Comparison of ENCODE assay signal across 11 cellular contexts in the genomic region with DNA sequence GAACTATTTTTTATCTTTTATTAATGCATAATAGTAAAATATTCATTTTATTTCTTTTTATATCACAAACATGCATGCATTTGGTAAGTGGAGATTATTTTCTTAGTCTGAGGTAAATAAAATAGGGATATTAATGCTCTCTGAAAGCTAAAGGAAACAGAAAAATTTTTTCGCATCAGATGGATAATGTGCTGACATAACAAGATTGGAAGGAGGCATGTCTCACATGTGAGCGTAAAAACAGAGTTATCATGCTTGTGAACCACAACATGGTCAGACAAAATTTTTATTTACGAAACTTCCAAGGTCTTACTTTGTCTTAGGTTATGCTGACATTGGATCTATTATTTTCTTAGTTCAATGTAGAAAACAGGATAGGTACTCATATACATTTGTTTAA.
"Had no signal": no experiment of that assay in that cellular context is flagged by ENCODE, and none has a peak within 500 bp of the region (broad histone marks: within the 10 kb centered on the region; RNA-seq: fewer than 3 reads in every experiment).

No MANE protein-coding gene starts in this region.

- H3K4me3 ChIP-seq: GM23248, GM23338, HAP-1 had no signal

- H3K4me2 ChIP-seq: GM23338 had no signal

- H3K27ac ChIP-seq: GM23248 had no signal

- H3K9me3 ChIP-seq: HAP-1 had no signal

- DNase-seq: GM23248, GOT3, H7, H9, HCEC 1CT, HFFc6 had no signal

- H3K36me3 ChIP-seq: HAP-1 had no signal

- H3K9ac ChIP-seq: GM23248 had no signal

- H2AFZ ChIP-seq: GM23248, GM23338 had no signal

- ATAC-seq: GM23338, HCT116 had no signal

- H3K4me1 ChIP-seq: HAP-1 had no signal

- FAIRE-seq: H1, H54 had no signal
